ENCODE assay signal across 1 cellular context in the genomic region with DNA sequence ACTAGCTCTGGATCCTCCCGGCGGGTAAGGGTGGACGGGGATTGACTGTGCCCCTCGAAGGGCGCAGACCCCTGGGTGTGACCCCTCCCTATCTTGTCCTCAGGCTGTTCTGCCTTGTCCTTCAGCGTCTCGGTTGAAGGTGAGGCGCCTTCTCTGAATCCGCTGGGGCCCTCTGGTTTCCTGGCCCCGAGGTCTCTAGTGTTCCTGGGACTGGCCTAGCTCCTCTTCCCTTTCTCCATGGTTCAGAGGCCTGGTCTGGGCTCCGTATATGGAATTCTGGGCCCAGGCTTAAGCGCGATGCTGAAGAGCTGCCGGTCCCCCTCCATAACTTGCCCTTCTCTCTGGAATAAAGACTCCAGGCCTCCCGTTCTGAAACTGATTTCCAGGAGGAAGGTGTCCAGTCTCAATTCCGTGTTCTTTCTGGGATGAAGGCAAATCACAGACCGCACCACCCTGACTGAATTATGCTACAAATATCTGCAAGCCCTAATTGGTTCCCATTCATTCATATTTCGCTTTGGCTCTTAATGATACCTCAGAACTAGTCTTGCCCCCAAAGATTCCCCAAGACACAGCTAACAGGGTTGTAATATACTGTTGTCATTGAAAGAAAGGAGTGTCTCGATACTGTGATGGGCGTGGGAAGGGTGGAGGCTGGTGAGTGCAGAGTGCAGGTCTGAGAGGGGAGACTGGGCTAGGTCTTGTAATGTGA.
TF ChIP-seq lines count a peak whose summit lies in the region.

No MANE protein-coding gene starts in this region.

TF ChIP-seq in liver, 16 proteins besides CTCF, POLR2A, EP300 and RAD21 (continued from another document):
- no peak for TF ChIP-seq YY1 (IDR thresholded peaks at IDR 0.05)
TF ChIP-seq in liver: peak in this region for 0.
